In the genomic region with DNA sequence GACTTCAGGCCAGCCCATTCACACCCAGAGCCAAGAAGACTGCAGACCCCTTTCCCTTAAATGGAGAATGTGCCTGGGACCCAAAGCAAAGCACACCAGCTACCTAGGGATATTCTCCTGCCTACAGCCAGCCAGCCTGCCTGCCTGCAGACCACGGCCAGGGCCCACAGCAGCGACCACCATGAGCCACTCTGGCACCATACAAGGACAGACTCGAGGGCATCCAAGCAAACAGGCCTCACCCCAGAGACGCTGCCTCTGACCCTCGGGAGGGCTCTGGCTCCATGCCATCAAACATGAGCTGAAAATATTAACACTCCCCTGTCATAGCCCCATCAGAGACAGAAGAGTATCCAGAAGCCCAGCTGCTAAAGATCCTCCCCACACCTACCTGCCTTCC, we compare ENCODE assay signal across 1 cellular context.
TF ChIP-seq lines count a peak whose summit lies in the region.

No MANE protein-coding gene starts in this region.

TF ChIP-seq in WTC11, 78 proteins besides CTCF, POLR2A, EP300 and RAD21 (continued from another document):
- TF ChIP-seq ZNF532 (CRISPR knock-in tag; IDR thresholded peaks at IDR 0.05; ENCODE audit: borderline replicate concordance) (no peak), SOX15 (CRISPR knock-in tag; IDR thresholded peaks at IDR 0.05) (no peak), GABPB1 (CRISPR knock-in tag; IDR thresholded peaks at IDR 0.05) (no peak), FOXJ3 (CRISPR knock-in tag; IDR thresholded peaks at IDR 0.05; ENCODE audit: borderline replicate concordance) (no peak), CREB1 (CRISPR knock-in tag; IDR thresholded peaks at IDR 0.05) (no peak), MXD4 (CRISPR knock-in tag; IDR thresholded peaks at IDR 0.05; ENCODE audit: borderline replicate concordance) (no peak), ETV6 (CRISPR knock-in tag; IDR thresholded peaks at IDR 0.05) (no peak), JAZF1 (CRISPR knock-in tag; IDR thresholded peaks at IDR 0.05) (no peak), ZBTB43 (CRISPR knock-in tag; IDR thresholded peaks at IDR 0.05) (no peak), E2F5 (CRISPR knock-in tag; IDR thresholded peaks at IDR 0.05) (no peak), ERG (CRISPR knock-in tag; IDR thresholded peaks at IDR 0.05) (no peak), GTF2I (CRISPR knock-in tag; conservative IDR thresholded peaks at IDR 0.05) (no peak)
- TF ChIP-seq, protein P1, sequence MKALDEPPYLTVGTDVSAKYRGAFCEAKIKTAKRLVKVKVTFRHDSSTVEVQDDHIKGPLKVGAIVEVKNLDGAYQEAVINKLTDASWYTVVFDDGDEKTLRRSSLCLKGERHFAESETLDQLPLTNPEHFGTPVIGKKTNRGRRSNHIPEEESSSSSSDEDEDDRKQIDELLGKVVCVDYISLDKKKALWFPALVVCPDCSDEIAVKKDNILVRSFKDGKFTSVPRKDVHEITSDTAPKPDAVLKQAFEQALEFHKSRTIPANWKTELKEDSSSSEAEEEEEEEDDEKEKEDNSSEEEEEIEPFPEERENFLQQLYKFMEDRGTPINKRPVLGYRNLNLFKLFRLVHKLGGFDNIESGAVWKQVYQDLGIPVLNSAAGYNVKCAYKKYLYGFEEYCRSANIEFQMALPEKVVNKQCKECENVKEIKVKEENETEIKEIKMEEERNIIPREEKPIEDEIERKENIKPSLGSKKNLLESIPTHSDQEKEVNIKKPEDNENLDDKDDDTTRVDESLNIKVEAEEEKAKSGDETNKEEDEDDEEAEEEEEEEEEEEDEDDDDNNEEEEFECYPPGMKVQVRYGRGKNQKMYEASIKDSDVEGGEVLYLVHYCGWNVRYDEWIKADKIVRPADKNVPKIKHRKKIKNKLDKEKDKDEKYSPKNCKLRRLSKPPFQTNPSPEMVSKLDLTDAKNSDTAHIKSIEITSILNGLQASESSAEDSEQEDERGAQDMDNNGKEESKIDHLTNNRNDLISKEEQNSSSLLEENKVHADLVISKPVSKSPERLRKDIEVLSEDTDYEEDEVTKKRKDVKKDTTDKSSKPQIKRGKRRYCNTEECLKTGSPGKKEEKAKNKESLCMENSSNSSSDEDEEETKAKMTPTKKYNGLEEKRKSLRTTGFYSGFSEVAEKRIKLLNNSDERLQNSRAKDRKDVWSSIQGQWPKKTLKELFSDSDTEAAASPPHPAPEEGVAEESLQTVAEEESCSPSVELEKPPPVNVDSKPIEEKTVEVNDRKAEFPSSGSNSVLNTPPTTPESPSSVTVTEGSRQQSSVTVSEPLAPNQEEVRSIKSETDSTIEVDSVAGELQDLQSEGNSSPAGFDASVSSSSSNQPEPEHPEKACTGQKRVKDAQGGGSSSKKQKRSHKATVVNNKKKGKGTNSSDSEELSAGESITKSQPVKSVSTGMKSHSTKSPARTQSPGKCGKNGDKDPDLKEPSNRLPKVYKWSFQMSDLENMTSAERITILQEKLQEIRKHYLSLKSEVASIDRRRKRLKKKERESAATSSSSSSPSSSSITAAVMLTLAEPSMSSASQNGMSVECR (CRISPR knock-in tag; IDR thresholded peaks at IDR 0.05; ENCODE audit: borderline replicate concordance): no peak
- TF ChIP-seq, protein P2, sequence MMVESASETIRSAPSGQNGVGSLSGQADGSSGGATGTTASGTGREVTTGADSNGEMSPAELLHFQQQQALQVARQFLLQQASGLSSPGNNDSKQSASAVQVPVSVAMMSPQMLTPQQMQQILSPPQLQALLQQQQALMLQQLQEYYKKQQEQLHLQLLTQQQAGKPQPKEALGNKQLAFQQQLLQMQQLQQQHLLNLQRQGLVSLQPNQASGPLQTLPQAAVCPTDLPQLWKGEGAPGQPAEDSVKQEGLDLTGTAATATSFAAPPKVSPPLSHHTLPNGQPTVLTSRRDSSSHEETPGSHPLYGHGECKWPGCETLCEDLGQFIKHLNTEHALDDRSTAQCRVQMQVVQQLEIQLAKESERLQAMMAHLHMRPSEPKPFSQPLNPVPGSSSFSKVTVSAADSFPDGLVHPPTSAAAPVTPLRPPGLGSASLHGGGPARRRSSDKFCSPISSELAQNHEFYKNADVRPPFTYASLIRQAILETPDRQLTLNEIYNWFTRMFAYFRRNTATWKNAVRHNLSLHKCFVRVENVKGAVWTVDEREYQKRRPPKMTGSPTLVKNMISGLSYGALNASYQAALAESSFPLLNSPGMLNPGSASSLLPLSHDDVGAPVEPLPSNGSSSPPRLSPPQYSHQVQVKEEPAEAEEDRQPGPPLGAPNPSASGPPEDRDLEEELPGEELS (CRISPR knock-in tag; IDR thresholded peaks at IDR 0.05): no peak
